1 cellular context compared by ENCODE assay signal in the genomic region with DNA sequence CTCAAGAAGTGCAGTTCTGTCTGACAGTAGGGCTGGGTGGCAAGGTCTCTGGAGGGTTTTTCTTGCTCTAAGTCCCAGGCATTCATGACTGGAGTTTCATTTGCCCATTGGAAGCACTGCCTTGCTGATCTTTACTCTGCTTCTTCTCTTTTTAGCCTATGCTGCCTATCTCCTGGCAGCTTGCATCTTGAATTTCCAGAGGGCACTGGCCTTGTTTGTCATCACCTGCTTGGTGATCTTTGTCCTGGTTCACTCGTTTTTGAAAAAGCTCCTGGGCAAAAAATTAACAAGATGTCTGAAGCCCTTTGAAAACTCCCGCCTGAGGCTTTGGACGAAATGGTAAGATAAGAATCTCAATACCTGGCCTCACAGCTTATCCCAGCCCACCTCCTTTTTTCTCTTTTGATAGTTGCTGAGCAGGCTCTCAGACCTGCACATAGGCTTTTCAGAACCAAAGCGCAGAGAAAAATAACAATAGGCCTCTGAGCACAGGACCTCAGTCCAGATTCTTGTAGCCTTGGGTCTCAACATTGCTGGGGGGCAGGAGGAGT.
TF ChIP-seq lines count a peak whose summit lies in the region.

No MANE protein-coding gene starts in this region.

TF ChIP-seq in liver, 16 proteins besides CTCF, POLR2A, EP300 and RAD21:
- TF ChIP-seq, protein P1, sequence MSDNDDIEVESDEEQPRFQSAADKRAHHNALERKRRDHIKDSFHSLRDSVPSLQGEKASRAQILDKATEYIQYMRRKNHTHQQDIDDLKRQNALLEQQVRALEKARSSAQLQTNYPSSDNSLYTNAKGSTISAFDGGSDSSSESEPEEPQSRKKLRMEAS (IDR thresholded peaks at IDR 0.05), result no peak
- TF ChIP-seq HNF4A (conservative IDR thresholded peaks at IDR 0.05) (peak; percentile 16 to 45), RXRA (IDR thresholded peaks at IDR 0.05) (peak in 1 of 2 donors; percentile 40)
